ENCODE assay signal across 8 cellular contexts in the genomic region with DNA sequence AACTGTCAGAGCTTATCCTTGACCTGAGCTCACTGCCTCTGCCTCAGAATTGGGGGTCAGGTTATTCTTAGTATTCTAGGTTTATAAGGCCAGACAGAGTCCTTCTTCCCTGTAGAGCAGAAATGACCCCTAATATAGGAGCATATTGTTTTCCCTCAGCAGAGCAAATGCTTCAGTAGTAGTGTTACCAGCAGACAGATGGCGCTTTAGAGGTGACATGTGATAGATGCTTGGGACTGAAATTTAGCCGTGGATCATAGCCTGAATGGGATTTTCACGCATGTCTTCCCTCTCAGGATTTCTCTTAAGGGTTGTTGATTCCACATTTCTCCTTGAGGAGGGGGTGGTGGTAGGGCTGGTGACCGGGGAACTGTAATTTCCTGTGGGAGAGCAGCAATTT. TPM values are rescaled to one million over a fixed set of nuclear protein-coding genes. Genes with fewer than 3 reads are reported as not detected.
DNase-seq lines count a peak whose midpoint lies in the region; TF ChIP-seq lines count a peak whose summit lies in the region.

No MANE protein-coding gene starts in this region.

- H3K4me1 ChIP-seq in MM.1S (ENCODE audit: low read length), result no peaks in the 10 kb centered on the region

- H3K4me3 ChIP-seq in MM.1S (ENCODE audit: low read length), result no peak overlapping the region

- no peak overlapping the region for H3K4me2 ChIP-seq in MM.1S (ENCODE audit: low read depth, low read length)

- no peak overlapping the region for H3K9ac ChIP-seq in MM.1S (ENCODE audit: low read length)

- DNase-seq in NCI-H1092 treated with DMSO at 0.1 percent for 48 hours (lab: John Stamatoyannopoulos, UW) (peak; percentile 14), NCI-H1092 (lab: John Stamatoyannopoulos, UW) (no peak), MM.1S (peak; percentile 44), neural crest cell (ENCODE audit: low read depth, low spot score) (no peak), H4 (ENCODE audit: low spot score) (no peak), DMS153 (lab: John Stamatoyannopoulos, UW) (no peak), substantia nigra (lab: John Stamatoyannopoulos, UW) (no peak)

- H3K27ac ChIP-seq in MM.1S (ENCODE audit: low read length), result no peak overlapping the region
- no peak overlapping the region for H3K27ac ChIP-seq in substantia nigra (ENCODE audit: low read depth, low read length, poor library complexity, severe bottlenecking)

- H3K36me3 ChIP-seq in MM.1S (replicated peaks; ENCODE audit: insufficient read depth, low read length), result no peaks in the 10 kb centered on the region

- H3K4me1 Mint-ChIP-seq in brain (peaks cover 26% of the 10 kb centered on the region), neural crest cell (peaks cover 13% of the 10 kb centered on the region)

- H3K27me3 Mint-ChIP-seq in brain (no peaks in the 10 kb centered on the region), neural crest cell (ENCODE audit: low read depth) (no peaks in the 10 kb centered on the region)

- H3K9me2 ChIP-seq in MM.1S (replicated peaks; ENCODE audit: insufficient read depth, low read length), result no peaks in the 10 kb centered on the region

- H3K9me3 Mint-ChIP-seq in brain (no peaks in the 10 kb centered on the region), neural crest cell (no peaks in the 10 kb centered on the region)

- peaks cover 97% of the 10 kb centered on the region for H3K27me3 ChIP-seq in MM.1S (replicated peaks; ENCODE audit: insufficient read depth, low read length)

- no peaks in the 10 kb centered on the region for H3K36me3 Mint-ChIP-seq in brain
- H3K36me3 Mint-ChIP-seq in neural crest cell (ENCODE audit: low read depth), result no peaks in the 10 kb centered on the region

- peak overlapping the region in 4 of 5 experiments; percentile 32 to 91 (median 72) for H3K27ac Mint-ChIP-seq in brain
- H3K27ac Mint-ChIP-seq in neural crest cell (ENCODE audit: unreplicated experiment), result no peak overlapping the region

- no peaks in the 10 kb centered on the region for H3F3A ChIP-seq in MM.1S (ENCODE audit: insufficient read depth, low read length)

- no peak overlapping the region for H2AFZ ChIP-seq in MM.1S (ENCODE audit: low read length)

- H3K4me3 Mint-ChIP-seq in brain, result peak overlapping the region in 1 of 5 experiments; percentile 60
- H3K4me3 Mint-ChIP-seq in neural crest cell, result no peak overlapping the region

- H3K79me2 ChIP-seq in MM.1S (ENCODE audit: low read length), result no peaks in the 10 kb centered on the region

- H4K20me1 ChIP-seq in MM.1S (ENCODE audit: insufficient read depth, low read length), result no peaks in the 10 kb centered on the region

- H3K9me3 ChIP-seq in MM.1S (replicated peaks; ENCODE audit: insufficient read depth, low read length), result no peaks in the 10 kb centered on the region

- TF ChIP-seq CTCF in MM.1S (IDR thresholded peaks at IDR 0.05; ENCODE audit: low read length) (peak; percentile 75), brain (conservative IDR thresholded peaks at IDR 0.05) (peak in 1 of 2 experiments; percentile 56), neural crest cell (conservative IDR thresholded peaks at IDR 0.05) (peak; percentile 42)

RNA-seq across cellular contexts. Expression of a gene that starts 24.5 kb away (rescaled TPM):
- 10.9 TPM for polyA plus RNA-seq in brain (ENCODE audit: insufficient read depth, low read depth, low replicate concordance)
- 14.4 and 21.0 TPM in 2 replicates for total RNA-seq in neural crest cell
- total RNA-seq in H4 (2014; rRNA removed; shearing (Covaris generic)), result 5.5 and 10.2 TPM in 2 replicates

Comparison
In these comparisons a context has a peak if more than half of its experiments do, and no peak if none do; other contexts are left out.
1. DNase-seq: peak in NCI-H1092 treated with DMSO at 0.1 percent for 48 hours (single experiment) and MM.1S (single experiment); none in NCI-H1092 (single experiment), neural crest cell (single experiment), H4 (single experiment), DMS153 (single experiment) and substantia nigra (0 of 49).